27 cellular contexts compared by ENCODE assay signal in genomic region chr13:67754016-67754415, GRCh38.
"Had no signal": no experiment of that assay in that cellular context is flagged by ENCODE, and none has a peak within 500 bp of the region (broad histone marks: within the 10 kb centered on the region; RNA-seq: fewer than 3 reads in every experiment).

No MANE protein-coding gene starts in this region.

- H3K36me3 Mint-ChIP-seq: stimulated activated effector memory CD8-positive, alpha-beta T cell treated with anti-CD3 and anti-CD28 coated beads, Interleukin-12 subunit alpha, Interleukin-12 subunit beta, amount 100 ng/mL, for 72 hours; stimulated activated naive B cell treated with anti-CD40 and anti-IgM and Interleukin-4, amounts not matched to agents 10 μg/mL and 1 μg/mL and 100 μg/mL, for 72 hours had no signal

- H3K27me3 ChIP-seq: neutrophil, pancreas, right lobe of liver, sigmoid colon, stomach, thyroid gland, tibial nerve, upper lobe of left lung, vagina had no signal

- DNase-seq: naive thymus-derived CD4-positive, alpha-beta T cell; natural killer cell; nucleus accumbens; pancreas; right cardiac atrium; right lobe of liver; sigmoid colon; small intestine; stimulated activated CD4-positive, alpha-beta T cell treated with anti-CD3 and anti-CD28 coated beads, Interleukin-15, amount 100 ng/mL, for 24 hours; stimulated activated CD4-positive, alpha-beta T cell treated with anti-CD3 and anti-CD28 coated beads, Interleukin-2, amount 100 ng/mL, for 24 hours; stimulated activated CD4-positive, alpha-beta T cell treated with anti-CD3 and anti-CD28 coated beads, Interleukin-2, amount 100 ng/mL, for 48 hours; stimulated activated CD4-positive, alpha-beta T cell treated with anti-CD3 and anti-CD28 coated beads, Interleukin-4, amount 100 ng/mL, for 24 hours; stimulated activated naive B cell treated with anti-CD40 and anti-IgM and Interleukin-4, amounts not matched to agents 10 μg/mL and 1 μg/mL and 100 μg/mL, for 72 hours; stimulated activated naive CD4-positive, alpha-beta T cell treated with Interleukin-2 at 50 U/mL for 16 hours; stomach; thyroid gland; trophoblast cell; upper lobe of left lung had no signal

- H3K4me3 ChIP-seq: pancreas, prostate gland, right lobe of liver, sigmoid colon, stomach, thoracic aorta, thyroid gland, tibial nerve, upper lobe of left lung, vagina had no signal

- H3K4me1 ChIP-seq: pancreas, prostate gland, right lobe of liver, sigmoid colon, stomach, thyroid gland, tibial nerve, upper lobe of left lung, vagina had no signal

- H3K27ac Mint-ChIP-seq: naive thymus-derived CD4-positive, alpha-beta T cell; natural killer cell; nephron; stimulated activated effector memory CD8-positive, alpha-beta T cell treated with anti-CD3 and anti-CD28 coated beads, Interleukin-12 subunit alpha, Interleukin-12 subunit beta, amount 100 ng/mL, for 72 hours; stimulated activated naive B cell treated with anti-CD40 and anti-IgM and Interleukin-4, amounts not matched to agents 10 μg/mL and 1 μg/mL and 100 μg/mL, for 72 hours; stimulated activated naive CD8-positive, alpha-beta T cell treated with anti-CD3 and anti-CD28 coated beads, Interleukin-15, Interleukin-2, amounts not matched to agents 100 ng/mL and 50 ng/mL, for 24 hours had no signal

- H3K4me3 Mint-ChIP-seq: naive thymus-derived CD4-positive, alpha-beta T cell; natural killer cell; nephron; stimulated activated effector memory CD8-positive, alpha-beta T cell treated with anti-CD3 and anti-CD28 coated beads, Interleukin-12 subunit alpha, Interleukin-12 subunit beta, amount 100 ng/mL, for 72 hours; stimulated activated naive B cell treated with anti-CD40 and anti-IgM and Interleukin-4, amounts not matched to agents 10 μg/mL and 1 μg/mL and 100 μg/mL, for 72 hours; stimulated activated naive CD8-positive, alpha-beta T cell treated with anti-CD3 and anti-CD28 coated beads, Interleukin-15, Interleukin-2, amounts not matched to agents 100 ng/mL and 50 ng/mL, for 24 hours had no signal

- H3K27ac ChIP-seq: neutrophil, pancreas, prostate gland, right lobe of liver, sigmoid colon, stomach, thoracic aorta, thyroid gland, tibial nerve, upper lobe of left lung, vagina had no signal

- H3K36me3 ChIP-seq: neutrophil, pancreas, prostate gland, right lobe of liver, sigmoid colon, stomach, thoracic aorta, thyroid gland, tibial nerve, upper lobe of left lung, vagina had no signal

- H3K4me1 Mint-ChIP-seq: naive thymus-derived CD4-positive, alpha-beta T cell; natural killer cell; nephron; stimulated activated effector memory CD8-positive, alpha-beta T cell treated with anti-CD3 and anti-CD28 coated beads, Interleukin-12 subunit alpha, Interleukin-12 subunit beta, amount 100 ng/mL, for 72 hours; stimulated activated naive B cell treated with anti-CD40 and anti-IgM and Interleukin-4, amounts not matched to agents 10 μg/mL and 1 μg/mL and 100 μg/mL, for 72 hours had no signal

- H3K9me3 ChIP-seq: neutrophil, pancreas, prostate gland, right lobe of liver, sigmoid colon, stomach, thoracic aorta, thyroid gland, tibial nerve, upper lobe of left lung, vagina had no signal

- ATAC-seq: naive thymus-derived CD4-positive, alpha-beta T cell; natural killer cell; pancreas; right cardiac atrium; right lobe of liver; stimulated activated effector memory CD8-positive, alpha-beta T cell treated with anti-CD3 and anti-CD28 coated beads, Interleukin-12 subunit alpha, Interleukin-12 subunit beta, amount 100 ng/mL, for 72 hours; stimulated activated naive B cell treated with anti-CD40 and anti-IgM and Interleukin-4, amounts not matched to agents 10 μg/mL and 1 μg/mL and 100 μg/mL, for 72 hours had no signal

- H3K27me3 Mint-ChIP-seq: naive thymus-derived CD4-positive, alpha-beta T cell; stimulated activated naive B cell treated with anti-CD40 and anti-IgM and Interleukin-4, amounts not matched to agents 10 μg/mL and 1 μg/mL and 100 μg/mL, for 72 hours; stimulated activated naive CD8-positive, alpha-beta T cell treated with anti-CD3 and anti-CD28 coated beads, Interleukin-15, Interleukin-2, amounts not matched to agents 100 ng/mL and 50 ng/mL, for 24 hours had no signal

- FAIRE-seq: pancreas, small intestine, urothelium cell line had no signal

- H3K9me3 Mint-ChIP-seq: nephron had no signal
